Comparison of ENCODE assay signal across 25 cellular contexts in the genomic region with DNA sequence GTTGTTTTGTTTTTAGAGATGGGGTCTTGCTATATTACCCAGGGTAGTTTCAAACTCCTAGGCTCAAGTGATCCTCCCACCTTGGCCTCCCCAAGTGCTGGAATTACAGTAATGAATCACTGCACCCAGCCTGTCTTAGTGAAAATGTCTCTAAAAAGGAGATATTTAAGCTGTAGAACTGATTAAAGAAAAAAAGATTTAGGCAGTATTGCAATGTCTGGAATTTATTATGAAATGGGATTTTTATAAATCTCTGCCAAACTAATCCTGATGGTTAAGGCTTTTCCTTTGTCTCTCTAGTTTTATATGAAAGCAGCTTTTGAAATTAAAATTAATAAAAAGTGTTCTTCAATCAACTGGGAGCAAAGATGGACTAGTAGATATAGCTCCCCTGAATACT. TPM values are rescaled to one million over a fixed set of nuclear protein-coding genes. Genes with fewer than 3 reads are reported as not detected.
DNase-seq lines count a peak whose midpoint lies in the region; ATAC-seq and TF ChIP-seq lines count a peak whose summit lies in the region.
"Had no signal": no experiment of that assay in that cellular context is flagged by ENCODE, and none has a peak within 500 bp of the region (broad histone marks: within the 10 kb centered on the region; RNA-seq: fewer than 3 reads in every experiment).

No MANE protein-coding gene starts in this region.

- H3K27ac Mint-ChIP-seq in CD4-positive, CD25-positive, alpha-beta regulatory T cell = peak overlapping the region in 2 of 3 donors; percentile 3 to 44
- H3K27ac Mint-ChIP-seq: activated CD4-positive, alpha-beta memory T cell treated with anti-CD3 and anti-CD28 coated beads, Interleukin-2, amount 10 ng/mL, durations not matched to agents 7 days and 5 days; activated naive CD4-positive, alpha-beta T cell treated with anti-CD3 and anti-CD28 coated beads, Interleukin-2, amount 50 U/mL, for 72 hours; H9 had no signal

- peaks cover 24% of the 10 kb centered on the region for H3K27me3 Mint-ChIP-seq in CD4-positive, CD25-positive, alpha-beta regulatory T cell

- no peak for DNase-seq in CD4-positive, CD25-positive, alpha-beta regulatory T cell
- DNase-seq in SK-N-MC (ENCODE audit: low read depth, low spot score) = no peak
- DNase-seq in epithelial cell of proximal tubule (ENCODE audit: low read depth) = no peak
- no peak for DNase-seq in retinal pigment epithelial cell (ENCODE audit: low read depth)
- DNase-seq in foreskin keratinocyte = no peak
- no peak for DNase-seq in left colon
- DNase-seq in left lobe of liver (ENCODE audit: low spot score) = no peak
- DNase-seq: activated CD4-positive, alpha-beta memory T cell treated with anti-CD3 and anti-CD28 coated beads, Interleukin-2, amount 10 ng/mL, durations not matched to agents 7 days and 5 days; activated T-cell treated with anti-CD3 and anti-CD28 coated beads, Interleukin-2, amount 50 U/mL, for 48 hours; CD8-positive, alpha-beta T cell; DND-41; effector CD4-positive, alpha-beta T cell; H9; Karpas-422; mammary epithelial cell; NCI-H1417; NCI-H2171; stimulated activated naive CD4-positive, alpha-beta T cell; uterus; WERI-Rb-1 had no signal

- no peak for ATAC-seq in CD4-positive, CD25-positive, alpha-beta regulatory T cell (ENCODE audit: low read depth in 2 of 2)
- ATAC-seq in foreskin keratinocyte = no peak
- no peak for ATAC-seq in left colon
- no peak for ATAC-seq in GM18867 (IDR thresholded peaks at IDR 0.05; ENCODE audit: unreplicated experiment)
- ATAC-seq in left lobe of liver = no peak
- ATAC-seq: activated naive CD4-positive, alpha-beta T cell treated with anti-CD3 and anti-CD28 coated beads, Interleukin-2, amount 50 U/mL, for 72 hours; CD8-positive, alpha-beta T cell had no signal

- intact Hi-C loops in left colon (cut with DNase I, micrococcal nuclease) = no loop called here

- no peak overlapping the region for H3K27ac ChIP-seq in CD4-positive, CD25-positive, alpha-beta regulatory T cell (ENCODE audit: insufficient read depth, low read length, poor library complexity, severe bottlenecking)
- peak overlapping the region; percentile 60; the same call in 1 of the 2 replicates for H3K27ac ChIP-seq in SK-N-MC
- no peak overlapping the region for H3K27ac ChIP-seq in foreskin keratinocyte
- H3K27ac ChIP-seq: WERI-Rb-1 had no signal

- H3K36me3 Mint-ChIP-seq in CD4-positive, CD25-positive, alpha-beta regulatory T cell = no peaks in the 10 kb centered on the region
- H3K36me3 Mint-ChIP-seq: activated naive CD4-positive, alpha-beta T cell treated with anti-CD3 and anti-CD28 coated beads, Interleukin-2, amount 50 U/mL, for 72 hours; CD8-positive, alpha-beta T cell had no signal

- H3K4me3 Mint-ChIP-seq in CD4-positive, CD25-positive, alpha-beta regulatory T cell = peak overlapping the region in 1 of 4 donors; percentile 79

- H3K4me1 ChIP-seq in CD4-positive, CD25-positive, alpha-beta regulatory T cell (ENCODE audit: control insufficient read depth, insufficient read depth, low read length, poor library complexity, severe bottlenecking) = peaks cover 13% of the 10 kb centered on the region
- H3K4me1 ChIP-seq in foreskin keratinocyte = peaks cover 5% of the 10 kb centered on the region

- H3K9me3 Mint-ChIP-seq in CD4-positive, CD25-positive, alpha-beta regulatory T cell = no peaks in the 10 kb centered on the region
- H3K9me3 Mint-ChIP-seq: activated CD4-positive, alpha-beta memory T cell treated with anti-CD3 and anti-CD28 coated beads, Interleukin-2, amount 10 ng/mL, durations not matched to agents 7 days and 5 days; activated naive CD4-positive, alpha-beta T cell treated with anti-CD3 and anti-CD28 coated beads, Interleukin-2, amount 50 U/mL, for 72 hours; CD8-positive, alpha-beta T cell; H9; nephron had no signal

- no peak overlapping the region for H3K9ac ChIP-seq in SK-N-MC (ENCODE audit: insufficient read length)

- H3K9me3 ChIP-seq in CD4-positive, CD25-positive, alpha-beta regulatory T cell (ENCODE audit: control insufficient read depth in 2 of 2, low read length in 2 of 2) = no peaks in the 10 kb centered on the region
- no peaks in the 10 kb centered on the region for H3K9me3 ChIP-seq in SK-N-MC (ENCODE audit: low read depth, low read length)
- H3K9me3 ChIP-seq: uterus had no signal

- no peaks in the 10 kb centered on the region for H3K27me3 ChIP-seq in CD4-positive, CD25-positive, alpha-beta regulatory T cell (ENCODE audit: control insufficient read depth, insufficient read depth, low read length)
- H3K27me3 ChIP-seq in foreskin keratinocyte = peaks cover 22% of the 10 kb centered on the region
- H3K27me3 ChIP-seq: uterus had no signal

- no peaks in the 10 kb centered on the region for H3K36me3 ChIP-seq in CD4-positive, CD25-positive, alpha-beta regulatory T cell (ENCODE audit: control insufficient read depth, insufficient read depth, low read length)
- H3K36me3 ChIP-seq in SK-N-MC (ENCODE audit: insufficient read depth, low read length) = no peaks in the 10 kb centered on the region
- H3K36me3 ChIP-seq: uterus, WERI-Rb-1 had no signal

- no peak overlapping the region for H3K4me3 ChIP-seq in CD4-positive, CD25-positive, alpha-beta regulatory T cell (ENCODE audit: low read depth, low read length)
- no peak overlapping the region for H3K4me3 ChIP-seq in SK-N-MC
- H3K4me3 ChIP-seq in epithelial cell of proximal tubule (ENCODE audit: low read depth, low read length) = peak overlapping the region; percentile 91
- peak overlapping the region; percentile 73 for H3K4me3 ChIP-seq in retinal pigment epithelial cell (ENCODE audit: low read length)

- H3K4me1 Mint-ChIP-seq in CD4-positive, CD25-positive, alpha-beta regulatory T cell = peaks cover 7 to 28% (median 13%) of the 10 kb centered on the region in 4 donors

- TF ChIP-seq CTCF in epithelial cell of proximal tubule (conservative IDR thresholded peaks at IDR 0.05; ENCODE audit: low read depth, low read length) = no peak
- no peak for TF ChIP-seq CTCF in retinal pigment epithelial cell (conservative IDR thresholded peaks at IDR 0.05; ENCODE audit: low read depth, low read length)
- no peak for TF ChIP-seq CTCF in foreskin keratinocyte (conservative IDR thresholded peaks at IDR 0.05)

RNA-seq across cellular contexts. Expression of a gene that starts 2.1 kb away (rescaled TPM):
- 5.8 TPM for total RNA-seq in CD4-positive, CD25-positive, alpha-beta regulatory T cell
- 10 to 100 TPM in 1 of 4 donors, 1 to 10 TPM in 3; 3.1 to 19.0 (median 5.8) TPM for polyA plus RNA-seq in CD4-positive, CD25-positive, alpha-beta regulatory T cell
- total RNA-seq in epithelial cell of proximal tubule (68.2 and 95.4 TPM in 2 replicates), foreskin keratinocyte (0.14 and 0.58 TPM in 2 replicates), left colon (1 to 10 TPM; 5.9 to 6.6 TPM), left lobe of liver (74.6 TPM)
- 0.26 and 0.74 TPM in 2 replicates for polyA plus RNA-seq in foreskin keratinocyte

RNA-seq across cellular contexts. Expression of a gene that starts 49.0 kb away (rescaled TPM):
- not detected for total RNA-seq in CD4-positive, CD25-positive, alpha-beta regulatory T cell
- under 1 TPM in 2 of 4 donors, not detected in 2; 0.28 to 0.47 TPM for polyA plus RNA-seq in CD4-positive, CD25-positive, alpha-beta regulatory T cell
- 0.29 TPM in 1 of 2 replicates, not detected in the other for total RNA-seq in epithelial cell of proximal tubule
- total RNA-seq in foreskin keratinocyte = 0.20 TPM in 1 of 2 replicates, not detected in the other
- polyA plus RNA-seq in foreskin keratinocyte = 0.22 TPM in 1 of 2 replicates, not detected in the other
- total RNA-seq in left colon = 10 to 100 TPM in 1 of 2 donors, 1 to 10 TPM in 1; 3.8 to 53.6 TPM
- total RNA-seq in left lobe of liver = 1.2 TPM
- total RNA-seq: activated CD4-positive, alpha-beta memory T cell treated with anti-CD3 and anti-CD28 coated beads, Interleukin-2, amount 10 ng/mL, durations not matched to agents 7 days and 5 days; activated naive CD4-positive, alpha-beta T cell treated with anti-CD3 and anti-CD28 coated beads, Interleukin-2, amount 50 U/mL, for 72 hours; pulmonary artery endothelial cell; uterus had no signal
- polyA plus RNA-seq: AG04450 had no signal

RNA-seq across cellular contexts. Expression of a gene that starts 59.0 kb away (rescaled TPM):
- 33.7 TPM for total RNA-seq in CD4-positive, CD25-positive, alpha-beta regulatory T cell
- 10 to 100 TPM; 23.6 to 26.4 (median 25.0) TPM for polyA plus RNA-seq in CD4-positive, CD25-positive, alpha-beta regulatory T cell
- 32.3 and 44.0 TPM in 2 replicates for total RNA-seq in epithelial cell of proximal tubule
- total RNA-seq in foreskin keratinocyte = 43.0 and 50.4 TPM in 2 replicates
- polyA plus RNA-seq in foreskin keratinocyte = 20.4 and 20.8 TPM in 2 replicates
- total RNA-seq in left colon = 10 to 100 TPM; 54.5 to 56.6 TPM
- 29.8 TPM for total RNA-seq in left lobe of liver

Comparison
In these comparisons a context has a peak if more than half of its experiments do, and no peak if none do; other contexts are left out.
1. H3K4me3 ChIP-seq: peak in epithelial cell of proximal tubule (single experiment) and retinal pigment epithelial cell (single experiment); none in CD4-positive, CD25-positive, alpha-beta regulatory T cell (single experiment) and SK-N-MC (single experiment).